In the genomic region with DNA sequence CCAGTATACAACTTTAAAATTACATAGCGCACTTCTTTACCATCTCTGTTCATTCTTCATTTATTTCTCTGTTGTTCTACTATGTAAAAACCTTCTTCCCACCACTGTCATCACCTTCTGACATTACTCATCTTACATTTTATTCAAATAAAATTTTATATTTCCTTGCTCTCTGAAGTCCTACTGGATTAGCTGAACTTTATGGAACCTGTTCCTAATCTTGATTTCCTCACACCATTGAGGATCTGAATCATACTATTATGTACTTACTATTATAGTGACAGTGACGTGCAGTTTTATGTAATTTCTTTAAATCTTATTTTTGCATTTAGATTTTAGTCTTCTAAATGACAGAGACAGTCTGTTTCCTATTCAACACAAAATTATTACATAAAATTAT, we compare ENCODE assay signal across 19 cellular contexts.
DNase-seq lines count a peak whose midpoint lies in the region; ATAC-seq, FAIRE-seq and TF ChIP-seq lines count a peak whose summit lies in the region.
"Had no signal": no experiment of that assay in that cellular context is flagged by ENCODE, and none has a peak within 500 bp of the region (broad histone marks: within the 10 kb centered on the region; RNA-seq: fewer than 3 reads in every experiment).

No MANE protein-coding gene starts in this region.

- no peak overlapping the region for H3K4me2 ChIP-seq in PC-3 (ENCODE audit: low read length)
- H3K4me2 ChIP-seq: A549; BLaER1 treated with 17β-estradiol and CSF1 and Interleukin-3, amounts not matched to agents 10 nM and 100 nM had no signal

- no peak for TF ChIP-seq CTCF in PC-3 (conservative IDR thresholded peaks at IDR 0.05; ENCODE audit: low read depth, low read length)

- intact Hi-C loops in PC-3 (cut with micrococcal nuclease), result no loop called here

- H3K27ac ChIP-seq in PC-3 (ENCODE audit: low read length), result no peak overlapping the region
- H3K27ac ChIP-seq in small intestine (ENCODE audit: low read depth in 1 of 2, low read length in 1 of 2), result no peak overlapping the region
- H3K27ac ChIP-seq: 22Rv1; A549; BLaER1 treated with 17β-estradiol and CSF1 and Interleukin-3, amounts not matched to agents 10 nM and 100 nM; C4-2B had no signal

- CTCF ChIA-PET in PC-3 (lab: Charles Lee), result no interaction called here

- FAIRE-seq in frontal cortex (lab: Jason Lieb, UNC) (peak; percentile 69), small intestine (lab: Jason Lieb, UNC) (peak; percentile 15)
- FAIRE-seq: A549, G401.6, GM12891, GM19239 had no signal

- no peaks in the 10 kb centered on the region for H4K20me1 ChIP-seq in PC-3 (ENCODE audit: low read length)
- H4K20me1 ChIP-seq: BLaER1 treated with 17β-estradiol and CSF1 and Interleukin-3, amounts not matched to agents 10 nM and 100 nM had no signal

- H3K36me3 ChIP-seq in PC-3 (ENCODE audit: low read depth, low read length), result no peaks in the 10 kb centered on the region
- no peaks in the 10 kb centered on the region for H3K36me3 ChIP-seq in small intestine (ENCODE audit: control insufficient read depth in 2 of 2, insufficient read depth in 2 of 2, low read length in 2 of 2)
- H3K36me3 ChIP-seq: BLaER1 treated with 17β-estradiol and CSF1 and Interleukin-3, amounts not matched to agents 10 nM and 100 nM had no signal

- WGBS in small intestine, 3 donors, result 76 to 87% (median 78%) methylated on average over 2 of the region's 2 CpGs

- BruUV-seq in PC-3 (replicated peaks; lab: Mats Ljungman, UMichigan), result no TSS peak

- H3K9me2 ChIP-seq in PC-3 (replicated peaks; ENCODE audit: low read length), result no peaks in the 10 kb centered on the region

- H3K9ac ChIP-seq in PC-3 (ENCODE audit: low read length), result no peak overlapping the region
- H3K9ac ChIP-seq: BLaER1 treated with 17β-estradiol and CSF1 and Interleukin-3, amounts not matched to agents 10 nM and 100 nM had no signal

- peak; percentile 67 for ATAC-seq in PC-3
- ATAC-seq: A549; CD8-positive, alpha-beta T cell had no signal

- peak; percentile 36 for DNase-seq in PC-3
- no peak for DNase-seq in frontal cortex (ENCODE audit: low spot score in 2 of 2)
- no peak for DNase-seq in small intestine
- DNase-seq in activated T-cell treated with anti-CD3 and anti-CD28 coated beads, Interleukin-2, amount 50 U/mL, for 48 hours, result no peak
- no peak for DNase-seq in activated CD4-positive, alpha-beta T cell treated with anti-CD3 and anti-CD28 coated beads, Interleukin-2, amount 50 U/mL, for 48 hours
- DNase-seq: AML-193; Caco-2; Calu3; CD4-positive, alpha-beta T cell; CD8-positive, alpha-beta T cell; DMS79 treated with DMSO at 0.1 percent for 48 hours; GF-D8 had no signal

- no peaks in the 10 kb centered on the region; the same call in 1 of the 2 replicates for H3K4me1 ChIP-seq in PC-3 (ENCODE audit: insufficient read depth, low read length)
- no peaks in the 10 kb centered on the region for H3K4me1 ChIP-seq in small intestine (ENCODE audit: control insufficient read depth in 2 of 2, insufficient read depth in 1 of 2, low read depth in 1 of 2, low read length in 1 of 2)
- H3K4me1 ChIP-seq: A549, Caco-2 had no signal

- H3F3A ChIP-seq in PC-3 (ENCODE audit: low read length, unreplicated experiment), result no peaks in the 10 kb centered on the region

- no peaks in the 10 kb centered on the region for H3K79me2 ChIP-seq in PC-3 (ENCODE audit: low read length)

- H3K9me3 ChIP-seq in PC-3 (ENCODE audit: low read length) (no peaks in the 10 kb centered on the region), small intestine (ENCODE audit: control insufficient read depth, low read depth) (no peaks in the 10 kb centered on the region)
- H3K9me3 ChIP-seq: A549, Caco-2 had no signal

- no peak overlapping the region for H3K4me3 ChIP-seq in PC-3 (ENCODE audit: low read length)
- no peak overlapping the region for H3K4me3 ChIP-seq in small intestine (ENCODE audit: low read depth in 1 of 2, low read length in 2 of 2)
- H3K4me3 ChIP-seq: A549; BLaER1 treated with 17β-estradiol and CSF1 and Interleukin-3, amounts not matched to agents 10 nM and 100 nM had no signal

- H3K27me3 ChIP-seq in PC-3 (ENCODE audit: low read length), result no peaks in the 10 kb centered on the region
- no peaks in the 10 kb centered on the region for H3K27me3 ChIP-seq in small intestine (ENCODE audit: control insufficient read depth in 2 of 2, insufficient read depth in 2 of 2, low read length in 2 of 2)
- H3K27me3 ChIP-seq: BLaER1 treated with 17β-estradiol and CSF1 and Interleukin-3, amounts not matched to agents 10 nM and 100 nM had no signal

- POLR2A ChIA-PET in PC-3 (lab: Charles Lee; ENCODE audit: unreplicated experiment), result no interaction called here

- no peak overlapping the region for H2AFZ ChIP-seq in PC-3 (ENCODE audit: low read length)
